16 cellular contexts compared by ENCODE assay signal in genomic region chr4:156672924-156673323, GRCh38.
DNase-seq lines count a peak whose midpoint lies in the region; ATAC-seq and TF ChIP-seq lines count a peak whose summit lies in the region.
"Had no signal": no experiment of that assay in that cellular context is flagged by ENCODE, and none has a peak within 500 bp of the region (broad histone marks: within the 10 kb centered on the region; RNA-seq: fewer than 3 reads in every experiment).

No MANE protein-coding gene starts in this region.

- H3K9me2 ChIP-seq in PC-9 (ENCODE audit: insufficient read depth): no peaks in the 10 kb centered on the region

- ATAC-seq in body of pancreas (peak; percentile 68), HG03342 (IDR thresholded peaks at IDR 0.05; ENCODE audit: unreplicated experiment) (no peak), HG02870 (IDR thresholded peaks at IDR 0.05; ENCODE audit: unreplicated experiment) (no peak)
- ATAC-seq: activated T-cell treated with anti-CD3 and anti-CD28 coated beads, Interleukin-2, amount 50 U/mL, for 4 hours; lower lobe of right lung had no signal

- H3K79me2 ChIP-seq in PC-9 (ENCODE audit: low read depth): no peaks in the 10 kb centered on the region

- no peak for TF ChIP-seq POLR2A in body of pancreas (IDR thresholded peaks at IDR 0.05)

- peak; percentile 39 for DNase-seq in AG09309 (ENCODE audit: low read depth)
- DNase-seq in HS-27A (ENCODE audit: low read depth): peak; percentile 64
- DNase-seq in body of pancreas: no peak
- no peak for DNase-seq in PC-9
- DNase-seq in SKM-1 (lab: John Stamatoyannopoulos, UW; ENCODE audit: unreplicated experiment): no peak
- DNase-seq: activated CD4-positive, alpha-beta T cell treated with anti-CD3 and anti-CD28 coated beads, Interleukin-2, amount 10 ng/mL, durations not matched to agents 24 days and 14 days; activated T-cell treated with anti-CD3 and anti-CD28 coated beads, Interleukin-2, amount 50 U/mL, for 4 hours; esophagus squamous epithelium; GOT3; lower lobe of right lung; NCI-H146; Right ventricle myocardium superior; stimulated activated naive CD4-positive, alpha-beta T cell treated with Interleukin-2 at 50 U/mL for 16 hours had no signal

- peak overlapping the region in 1 of 4 donors; percentile 29 for H3K27ac ChIP-seq in body of pancreas
- peak overlapping the region; percentile 30 for H3K27ac ChIP-seq in mesodermal cell (ENCODE audit: low read depth, low read length, severe bottlenecking)
- H3K27ac ChIP-seq in PC-9: no peak overlapping the region
- H3K27ac ChIP-seq: esophagus squamous epithelium, lower lobe of right lung had no signal

- no peaks in the 10 kb centered on the region for H3K9me3 ChIP-seq in body of pancreas
- H3K9me3 ChIP-seq in mesodermal cell (ENCODE audit: control insufficient read depth, low read length): no peaks in the 10 kb centered on the region
- no peaks in the 10 kb centered on the region for H3K9me3 ChIP-seq in PC-9 (ENCODE audit: insufficient read depth, low read depth)
- H3K9me3 ChIP-seq: esophagus squamous epithelium, lower lobe of right lung had no signal

- H3K4me1 ChIP-seq in body of pancreas: peaks cover 13% of the 10 kb centered on the region
- H3K4me1 ChIP-seq in mesodermal cell (ENCODE audit: control insufficient read depth, insufficient read depth, low read length, poor library complexity, severe bottlenecking): peaks cover 17% of the 10 kb centered on the region
- no peaks in the 10 kb centered on the region for H3K4me1 ChIP-seq in PC-9 (replicated peaks; ENCODE audit: insufficient read depth)
- H3K4me1 ChIP-seq: lower lobe of right lung had no signal

- no TSS peak for BruUV-seq in PC-9 (replicated peaks; lab: Mats Ljungman, UMichigan)

- no peak overlapping the region for H3K4me3 ChIP-seq in AG09309 (ENCODE audit: control insufficient read depth, low read depth, low read length)
- no peak overlapping the region for H3K4me3 ChIP-seq in body of pancreas
- H3K4me3 ChIP-seq in mesodermal cell (ENCODE audit: extremely low read depth, insufficient read depth, low read length, poor library complexity, severe bottlenecking): no peak overlapping the region
- H3K4me3 ChIP-seq in PC-9: no peak overlapping the region
- H3K4me3 ChIP-seq: esophagus squamous epithelium, lower lobe of right lung had no signal

- no peaks in the 10 kb centered on the region for H4K20me1 ChIP-seq in PC-9 (ENCODE audit: insufficient read depth)

- TF ChIP-seq CTCF in AG09309 (IDR thresholded peaks at IDR 0.05; ENCODE audit: control insufficient read depth, insufficient read depth, low read depth, low read length, missing control alignments) (no peak), body of pancreas (IDR thresholded peaks at IDR 0.05) (no peak), PC-9 (conservative IDR thresholded peaks at IDR 0.05) (no peak)

- no peak overlapping the region for H2AFZ ChIP-seq in PC-9

- CTCF ChIA-PET in PC-9 (lab: Charles Lee): no interaction called here

- POLR2A ChIA-PET in PC-9 (lab: Charles Lee; ENCODE audit: unreplicated experiment): interaction anchor here (0.6 kb wide), 1 partner anchor 707 kb away, joined by 4 read pairs; no protein-coding TSS in a partner anchor

- no peak overlapping the region for H3K4me2 ChIP-seq in PC-9

- intact Hi-C loops in body of pancreas (cut with DNase I) (no loop called here), PC-9 (cut with micrococcal nuclease; ENCODE audit: unreplicated experiment) (no loop called here)

- WGBS in body of pancreas, 2 donors: 46 to 52% methylated on average over 4 of the region's 4 CpGs
- WGBS in mesodermal cell (ENCODE audit: insufficient coverage in 2 of 2), 2 experiments: 79 to 88% methylated on average over 4 of the region's 4 CpGs

- H3K36me3 ChIP-seq in body of pancreas (replicated peaks in 1 of 2; ENCODE audit: insufficient read depth in 1 of 2, low read depth in 2 of 2): no peaks in the 10 kb centered on the region
- no peaks in the 10 kb centered on the region for H3K36me3 ChIP-seq in mesodermal cell (ENCODE audit: control insufficient read depth, insufficient read depth, low read length)
- H3K36me3 ChIP-seq in PC-9 (ENCODE audit: low read depth): no peaks in the 10 kb centered on the region
- H3K36me3 ChIP-seq: esophagus squamous epithelium, lower lobe of right lung had no signal

- H3K27me3 ChIP-seq in body of pancreas (no peaks in the 10 kb centered on the region), PC-9 (ENCODE audit: insufficient read depth, low read depth) (no peaks in the 10 kb centered on the region)
- H3K27me3 ChIP-seq: esophagus squamous epithelium had no signal

- no peaks in the 10 kb centered on the region for H3F3A ChIP-seq in PC-9 (ENCODE audit: insufficient read depth, low read depth)

Comparison
In these comparisons a context has a peak if more than half of its experiments do, and no peak if none do; other contexts are left out.
1. DNase-seq: peak in AG09309 (single experiment) and HS-27A (single experiment); none in body of pancreas (0 of 4), PC-9 (0 of 2) and SKM-1 (single experiment).